In the genomic region with DNA sequence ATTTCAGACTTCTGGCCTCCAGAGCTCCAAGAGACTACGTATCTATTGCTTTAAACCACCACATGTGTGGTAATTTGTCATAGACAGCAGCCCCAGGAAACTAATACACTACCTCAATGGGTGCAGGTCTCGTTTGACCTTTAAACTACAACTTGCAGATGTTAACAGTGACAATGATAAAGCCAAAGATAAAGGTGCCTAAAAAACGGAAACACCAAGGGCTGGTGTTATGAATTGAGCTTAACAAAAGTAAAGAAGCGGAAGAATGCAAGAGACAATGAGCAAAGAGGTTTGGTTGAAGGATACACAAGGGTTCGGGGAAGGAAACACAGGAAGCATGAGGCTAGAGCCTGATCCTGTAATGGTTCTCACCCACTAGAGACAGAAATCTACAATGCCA, we compare ENCODE assay signal across 19 cellular contexts. TPM values are rescaled to one million over a fixed set of nuclear protein-coding genes. Genes with fewer than 3 reads are reported as not detected.
DNase-seq lines count a peak whose midpoint lies in the region; ATAC-seq and FAIRE-seq lines count a peak whose summit lies in the region.
"Had no signal": no experiment of that assay in that cellular context is flagged by ENCODE, and none has a peak within 500 bp of the region (broad histone marks: within the 10 kb centered on the region; RNA-seq: fewer than 3 reads in every experiment).

No MANE protein-coding gene starts in this region.

- peak; percentile 59 for FAIRE-seq in GM19239 (lab: Jason Lieb, UNC)
- FAIRE-seq: HTR-8/SVneo had no signal

- no peaks in the 10 kb centered on the region for H3K27me3 Mint-ChIP-seq in activated CD4-positive, alpha-beta T cell treated with anti-CD3 and anti-CD28 coated beads for 36 hours
- H3K27me3 Mint-ChIP-seq in activated T-helper 2 cell treated with anti-CD3 and anti-CD28 coated beads, Interferon-gamma antibody, Interleukin-2, Interleukin-4, amounts not matched to agents 10 μg/mL and 5 μg/mL and 100 μg/mL, durations not matched to agents 14 hours and 24 hours and 36 hours (ENCODE audit: low read depth): no peaks in the 10 kb centered on the region
- no peaks in the 10 kb centered on the region for H3K27me3 Mint-ChIP-seq in natural killer cell treated with Interleukin-12 subunit alpha and Interleukin-12 subunit beta and Interleukin-15 and Interleukin-18, amount 100 ng/mL, for 72 hours

- POLR2A ChIA-PET in activated CD4-positive, alpha-beta T cell treated with anti-CD3 and anti-CD28 coated beads for 36 hours (lab: Charles Lee): interaction anchor here (0.7 to 1.0 kb wide), 3 partner anchors 50 to 130 kb away, joined by 3 read pairs; no protein-coding TSS in a partner anchor

- intact Hi-C loops in activated CD4-positive, alpha-beta T cell treated with anti-CD3 and anti-CD28 coated beads for 36 hours (cut with DNase I, micrococcal nuclease): loop anchor here in 1 of 2 experiments (5.0 kb wide), 1 partner anchor 85 kb away; no protein-coding TSS in a partner anchor
- intact Hi-C loops in activated T-helper 2 cell treated with anti-CD3 and anti-CD28 coated beads, Interferon-gamma antibody, Interleukin-2, Interleukin-4, amounts not matched to agents 10 μg/mL and 5 μg/mL and 100 μg/mL, durations not matched to agents 14 hours and 24 hours and 36 hours (cut with micrococcal nuclease): loop anchor here (1.0 to 2.0 kb wide), 4 partner anchors 14 to 162 kb away; a partner anchor contains a TSS

- no peak overlapping the region for H3K4me3 Mint-ChIP-seq in activated CD4-positive, alpha-beta T cell treated with anti-CD3 and anti-CD28 coated beads for 36 hours
- peak overlapping the region; percentile 50 for H3K4me3 Mint-ChIP-seq in activated T-helper 2 cell treated with anti-CD3 and anti-CD28 coated beads, Interferon-gamma antibody, Interleukin-2, Interleukin-4, amounts not matched to agents 10 μg/mL and 5 μg/mL and 100 μg/mL, durations not matched to agents 14 hours and 24 hours and 36 hours (ENCODE audit: low read depth)
- peak overlapping the region; percentile 32 for H3K4me3 Mint-ChIP-seq in natural killer cell treated with Interleukin-12 subunit alpha and Interleukin-12 subunit beta and Interleukin-15 and Interleukin-18, amount 100 ng/mL, for 72 hours
- H3K4me3 Mint-ChIP-seq: type B pancreatic cell had no signal

- DNase-seq in activated CD4-positive, alpha-beta T cell treated with anti-CD3 and anti-CD28 coated beads for 36 hours: no peak
- DNase-seq in activated CD4-positive, alpha-beta T cell treated with anti-CD3 and anti-CD28 coated beads for 1 hour: no peak
- no peak for DNase-seq in GM19239 (ENCODE audit: insufficient read length, low spot score)
- peak; percentile 17 for DNase-seq in activated T-helper 2 cell treated with anti-CD3 and anti-CD28 coated beads, Interferon-gamma antibody, Interleukin-2, Interleukin-4, amounts not matched to agents 10 μg/mL and 5 μg/mL and 100 μg/mL, durations not matched to agents 14 hours and 24 hours and 36 hours (ENCODE audit: low spot score)
- DNase-seq in natural killer cell treated with Interleukin-12 subunit alpha and Interleukin-12 subunit beta and Interleukin-15 and Interleukin-18, amount 100 ng/mL, for 72 hours (ENCODE audit: low spot score): no peak
- DNase-seq in NOMO-1 treated with DMSO at 0.1 percent for 48 hours (lab: John Stamatoyannopoulos, UW; ENCODE audit: unreplicated experiment): no peak
- DNase-seq in HuH-7.5 (ENCODE audit: low spot score): no peak
- DNase-seq in inferior parietal cortex (ENCODE audit: extremely low spot score): no peak
- DNase-seq: 8988T; anterior cingulate cortex; cerebellar nuclear complex; hippocampal formation; mesenchymal stem cell; MG63; NCI-H446; NK-92 treated with Interleukin-12 subunit alpha and Interleukin-12 subunit beta, amount 100 ng/mL, for 24 hours; psoas muscle had no signal

- peaks cover 47% of the 10 kb centered on the region for H3K36me3 Mint-ChIP-seq in activated CD4-positive, alpha-beta T cell treated with anti-CD3 and anti-CD28 coated beads for 36 hours (ENCODE audit: low read depth)
- peaks cover 57% of the 10 kb centered on the region for H3K36me3 Mint-ChIP-seq in activated T-helper 2 cell treated with anti-CD3 and anti-CD28 coated beads, Interferon-gamma antibody, Interleukin-2, Interleukin-4, amounts not matched to agents 10 μg/mL and 5 μg/mL and 100 μg/mL, durations not matched to agents 14 hours and 24 hours and 36 hours (ENCODE audit: low read depth)
- H3K36me3 Mint-ChIP-seq in natural killer cell treated with Interleukin-12 subunit alpha and Interleukin-12 subunit beta and Interleukin-15 and Interleukin-18, amount 100 ng/mL, for 72 hours: peaks cover 14% of the 10 kb centered on the region

- CTCF ChIA-PET in activated CD4-positive, alpha-beta T cell treated with anti-CD3 and anti-CD28 coated beads for 36 hours (lab: Charles Lee): interaction anchor here (0.7 to 1.4 kb wide), 2 partner anchors 88 to 143 kb away, joined by 3 read pairs; no protein-coding TSS in a partner anchor

- H3K27ac Mint-ChIP-seq in activated CD4-positive, alpha-beta T cell treated with anti-CD3 and anti-CD28 coated beads for 36 hours: peak overlapping the region; percentile 58
- peak overlapping the region; percentile 85 for H3K27ac Mint-ChIP-seq in activated T-helper 2 cell treated with anti-CD3 and anti-CD28 coated beads, Interferon-gamma antibody, Interleukin-2, Interleukin-4, amounts not matched to agents 10 μg/mL and 5 μg/mL and 100 μg/mL, durations not matched to agents 14 hours and 24 hours and 36 hours
- H3K27ac Mint-ChIP-seq in natural killer cell treated with Interleukin-12 subunit alpha and Interleukin-12 subunit beta and Interleukin-15 and Interleukin-18, amount 100 ng/mL, for 72 hours: peak overlapping the region; percentile 44 to 50
- H3K27ac Mint-ChIP-seq: type B pancreatic cell had no signal

- H3K9me3 Mint-ChIP-seq in activated CD4-positive, alpha-beta T cell treated with anti-CD3 and anti-CD28 coated beads for 36 hours (ENCODE audit: low read depth): no peaks in the 10 kb centered on the region
- H3K9me3 Mint-ChIP-seq in activated T-helper 2 cell treated with anti-CD3 and anti-CD28 coated beads, Interferon-gamma antibody, Interleukin-2, Interleukin-4, amounts not matched to agents 10 μg/mL and 5 μg/mL and 100 μg/mL, durations not matched to agents 14 hours and 24 hours and 36 hours: no peaks in the 10 kb centered on the region
- H3K9me3 Mint-ChIP-seq in natural killer cell treated with Interleukin-12 subunit alpha and Interleukin-12 subunit beta and Interleukin-15 and Interleukin-18, amount 100 ng/mL, for 72 hours: no peaks in the 10 kb centered on the region
- H3K9me3 Mint-ChIP-seq: type B pancreatic cell had no signal

- ATAC-seq in activated CD4-positive, alpha-beta T cell treated with anti-CD3 and anti-CD28 coated beads for 36 hours: peak; percentile 77
- ATAC-seq in natural killer cell treated with Interleukin-12 subunit alpha and Interleukin-12 subunit beta and Interleukin-15 and Interleukin-18, amount 100 ng/mL, for 72 hours: peak; percentile 78 to 82
- ATAC-seq: psoas muscle had no signal

- H3K4me1 Mint-ChIP-seq in activated CD4-positive, alpha-beta T cell treated with anti-CD3 and anti-CD28 coated beads for 36 hours: peaks cover 54% of the 10 kb centered on the region
- peaks cover 55% of the 10 kb centered on the region for H3K4me1 Mint-ChIP-seq in activated T-helper 2 cell treated with anti-CD3 and anti-CD28 coated beads, Interferon-gamma antibody, Interleukin-2, Interleukin-4, amounts not matched to agents 10 μg/mL and 5 μg/mL and 100 μg/mL, durations not matched to agents 14 hours and 24 hours and 36 hours (ENCODE audit: low read depth)
- H3K4me1 Mint-ChIP-seq in natural killer cell treated with Interleukin-12 subunit alpha and Interleukin-12 subunit beta and Interleukin-15 and Interleukin-18, amount 100 ng/mL, for 72 hours (ENCODE audit: low read depth in 2 of 2): peaks cover 51 to 52% of the 10 kb centered on the region in 2 donors

RNA-seq across cellular contexts. Expression of a gene that starts 50.8 kb away (rescaled TPM):
- total RNA-seq in activated CD4-positive, alpha-beta T cell treated with anti-CD3 and anti-CD28 coated beads for 36 hours: 100 to 1,000 TPM; 101 to 113 TPM
- 90.4 and 93.7 TPM in 2 replicates for total RNA-seq in activated T-helper 2 cell treated with anti-CD3 and anti-CD28 coated beads, Interferon-gamma antibody, Interleukin-2, Interleukin-4, amounts not matched to agents 10 μg/mL and 5 μg/mL and 100 μg/mL, durations not matched to agents 14 hours and 24 hours and 36 hours
- 100 to 1,000 TPM; 194 to 201 TPM for total RNA-seq in natural killer cell treated with Interleukin-12 subunit alpha and Interleukin-12 subunit beta and Interleukin-15 and Interleukin-18, amount 100 ng/mL, for 72 hours
